In genomic region chr3:4898454-4899313, GRCh38 we compare ENCODE assay signal across 8 cellular contexts.
DNase-seq lines count a peak whose midpoint lies in the region; ATAC-seq lines count a peak whose summit lies in the region.

No MANE protein-coding gene starts in this region.

- H3K4me3 Mint-ChIP-seq in activated CD4-positive, alpha-beta T cell treated with anti-CD3 and anti-CD28 coated beads, Interleukin-2, amount 10 ng/mL, durations not matched to agents 7 days and 5 days = no peak overlapping the region

- CTCF ChIA-PET in activated CD4-positive, alpha-beta T cell treated with anti-CD3 and anti-CD28 coated beads, Interleukin-2, amount 10 ng/mL, durations not matched to agents 7 days and 5 days (lab: Charles Lee) = interaction anchor here (1.5 to 1.6 kb wide), 3 partner anchors 10 to 187 kb away, joined by 3 to 4 read pairs (median 3); no protein-coding TSS in a partner anchor

- H3K27ac ChIP-seq in muscle layer of colon (ENCODE audit: low read depth, low read length) = peak overlapping the region; percentile 21

- no peaks in the 10 kb centered on the region for H3K27me3 ChIP-seq in muscle layer of colon (ENCODE audit: control insufficient read depth in 1 of 2, insufficient read depth in 2 of 2, low read length in 2 of 2)

- H3K9me3 Mint-ChIP-seq in activated CD4-positive, alpha-beta T cell treated with anti-CD3 and anti-CD28 coated beads, Interleukin-2, amount 10 ng/mL, durations not matched to agents 7 days and 5 days = peaks cover 1% of the 10 kb centered on the region

- H3K27ac Mint-ChIP-seq in activated CD4-positive, alpha-beta T cell treated with anti-CD3 and anti-CD28 coated beads, Interleukin-2, amount 10 ng/mL, durations not matched to agents 7 days and 5 days = peak overlapping the region; percentile 58

- H3K4me1 Mint-ChIP-seq in activated CD4-positive, alpha-beta T cell treated with anti-CD3 and anti-CD28 coated beads, Interleukin-2, amount 10 ng/mL, durations not matched to agents 7 days and 5 days = peaks cover 49% of the 10 kb centered on the region

- H3K4me1 ChIP-seq in muscle layer of colon (ENCODE audit: insufficient read depth, low read length) = peaks cover 27% of the 10 kb centered on the region

- no peak overlapping the region for H3K9ac ChIP-seq in muscle layer of colon (ENCODE audit: low read length)

- H3K9me3 ChIP-seq in muscle layer of colon (ENCODE audit: low read length) = no peaks in the 10 kb centered on the region

- no peaks in the 10 kb centered on the region for H3K36me3 ChIP-seq in muscle layer of colon (ENCODE audit: insufficient read depth, low read length)

- peak; percentile 98 for ATAC-seq in HG02870 (IDR thresholded peaks at IDR 0.05; ENCODE audit: unreplicated experiment)

- POLR2A ChIA-PET in activated CD4-positive, alpha-beta T cell treated with anti-CD3 and anti-CD28 coated beads, Interleukin-2, amount 10 ng/mL, durations not matched to agents 7 days and 5 days (lab: Charles Lee) = no interaction called here

- peaks cover 6% of the 10 kb centered on the region for H3K36me3 Mint-ChIP-seq in activated CD4-positive, alpha-beta T cell treated with anti-CD3 and anti-CD28 coated beads, Interleukin-2, amount 10 ng/mL, durations not matched to agents 7 days and 5 days (ENCODE audit: low read depth)

- no peak for DNase-seq in activated CD4-positive, alpha-beta T cell treated with anti-CD3 and anti-CD28 coated beads, Interleukin-2, amount 10 ng/mL, durations not matched to agents 7 days and 5 days
- DNase-seq in activated CD4-positive, alpha-beta T cell treated with anti-CD3 and anti-CD28 coated beads, Interleukin-2, amount 50 U/mL, for 1 hour = no peak
- peak; percentile 17 for DNase-seq in SW480 (ENCODE audit: low spot score)
- DNase-seq in hepatic stellate cell (ENCODE audit: low spot score) = no peak
- DNase-seq in NCI-H146 (lab: John Stamatoyannopoulos, UW) = no peak
- no peak for DNase-seq in NCI-H446 treated with DMSO at 0.1 percent for 48 hours (lab: John Stamatoyannopoulos, UW)

- H3K27me3 Mint-ChIP-seq in activated CD4-positive, alpha-beta T cell treated with anti-CD3 and anti-CD28 coated beads, Interleukin-2, amount 10 ng/mL, durations not matched to agents 7 days and 5 days = no peaks in the 10 kb centered on the region

- no peak overlapping the region for H3K4me3 ChIP-seq in muscle layer of colon (ENCODE audit: low read depth in 1 of 2, low read length in 2 of 2)
